Comparison of ENCODE assay signal across 1 cellular context in genomic region chr2:200811336-200812121, GRCh38.
TF ChIP-seq lines count a peak whose summit lies in the region.

Gene BZW1, plus strand, starts transcription at chr2:200811910. Its CDS starts 1,308 bp downstream, at chr2:200813218.

TF ChIP-seq in HepG2, 621 proteins besides CTCF, POLR2A, EP300 and RAD21 (continued from another document and continues in another):
- TF ChIP-seq NFAT5 (CRISPR knock-in tag; IDR thresholded peaks at IDR 0.05) (no peak; the same call in 1 of the 2 replicates), HNRNPK (IDR thresholded peaks at IDR 0.05; ENCODE audit: low read depth, low read length, poor library complexity, severe bottlenecking) (no peak), ZNF737 (CRISPR knock-in tag; IDR thresholded peaks at IDR 0.05; ENCODE audit: borderline replicate concordance) (no peak; the same call in 1 of the 2 replicates), ZNF619 (CRISPR knock-in tag; IDR thresholded peaks at IDR 0.05) (peak; percentile 21; the same call in 1 of the 2 replicates), TEAD3 (CRISPR knock-in tag; optimal IDR thresholded peaks at IDR 0.05; ENCODE audit: borderline replicate concordance) (peak; percentile 34), ZNF546 (CRISPR knock-in tag; conservative IDR thresholded peaks at IDR 0.05) (peak; percentile 42; the same call in 1 of the 2 replicates), ZBTB42 (CRISPR knock-in tag; IDR thresholded peaks at IDR 0.05) (0 out of 2 replicates have a peak, but pooled peaks have one; percentile 66), TOPORS (CRISPR knock-in tag; IDR thresholded peaks at IDR 0.05) (no peak), JUN (CRISPR knock-in tag; IDR thresholded peaks at IDR 0.05) (no peak), MED8 (CRISPR knock-in tag; IDR thresholded peaks at IDR 0.05; ENCODE audit: insufficient replicate concordance) (peak; percentile 68), RBM22 (optimal IDR thresholded peaks at IDR 0.05; ENCODE audit: low read length) (peak; percentile 83), ZNF589 (CRISPR knock-in tag; conservative IDR thresholded peaks at IDR 0.05) (no peak), ELF3 (CRISPR knock-in tag; IDR thresholded peaks at IDR 0.05) (peak; percentile 93), NFKB2 (CRISPR knock-in tag; IDR thresholded peaks at IDR 0.05; ENCODE audit: borderline replicate concordance) (peak; percentile 36; the same call in 1 of the 2 replicates), ZNF720 (CRISPR knock-in tag; IDR thresholded peaks at IDR 0.05) (0 out of 2 replicates have a peak, but pooled peaks have one; percentile 61), ZIK1 (CRISPR knock-in tag; IDR thresholded peaks at IDR 0.05; ENCODE audit: borderline replicate concordance, low read depth) (peak; percentile 47; the same call in 1 of the 2 replicates), AGO1 (IDR thresholded peaks at IDR 0.05; ENCODE audit: low read depth, low read length, poor library complexity, severe bottlenecking) (no peak), PREB (CRISPR knock-in tag; IDR thresholded peaks at IDR 0.05) (no peak), CHD4 (IDR thresholded peaks at IDR 0.05; ENCODE audit: borderline replicate concordance, low read length) (no peak), SRF (IDR thresholded peaks at IDR 0.05; ENCODE audit: low read depth, low read length) (no peak), ZNF703 (CRISPR knock-in tag; IDR thresholded peaks at IDR 0.05; ENCODE audit: borderline replicate concordance) (0 out of 2 replicates have a peak, but pooled peaks have one; percentile 80), CREBL2 (CRISPR knock-in tag; IDR thresholded peaks at IDR 0.05; ENCODE audit: borderline replicate concordance) (no peak), ZNF337 (CRISPR knock-in tag; IDR thresholded peaks at IDR 0.05; ENCODE audit: borderline replicate concordance, low read depth) (no peak), DDIT3 (CRISPR knock-in tag; IDR thresholded peaks at IDR 0.05) (no peak), ZNF83 (CRISPR knock-in tag; IDR thresholded peaks at IDR 0.05; ENCODE audit: borderline replicate concordance) (no peak), SNAPC4 (CRISPR knock-in tag; IDR thresholded peaks at IDR 0.05) (peak; percentile 63; the same call in 1 of the 2 replicates), ZNF124 (CRISPR knock-in tag; IDR thresholded peaks at IDR 0.05) (no peak), SIN3B (IDR thresholded peaks at IDR 0.05; ENCODE audit: low read length) (peak; percentile 63; the same call in 1 of the 2 replicates), STAG1 (CRISPR knock-in tag; IDR thresholded peaks at IDR 0.05) (no peak), PHB2 (IDR thresholded peaks at IDR 0.05; ENCODE audit: partially characterized antibody) (no peak), ZNF230 (CRISPR knock-in tag; IDR thresholded peaks at IDR 0.05) (no peak; the same call in 1 of the 2 replicates), ZBTB8A (CRISPR knock-in tag; IDR thresholded peaks at IDR 0.05; ENCODE audit: borderline replicate concordance, low read depth) (no peak), ELF4 (CRISPR knock-in tag; IDR thresholded peaks at IDR 0.05; ENCODE audit: borderline replicate concordance) (peak; percentile 99), ZNF367 (CRISPR knock-in tag; IDR thresholded peaks at IDR 0.05; ENCODE audit: borderline replicate concordance) (no peak; the same call in 1 of the 2 replicates), ZNF260 (CRISPR knock-in tag; IDR thresholded peaks at IDR 0.05; ENCODE audit: borderline replicate concordance, low read depth) (no peak), ZNF839 (CRISPR knock-in tag; IDR thresholded peaks at IDR 0.05; ENCODE audit: borderline replicate concordance) (0 out of 2 replicates have a peak, but pooled peaks have one; percentile 7), GTF2F1 (IDR thresholded peaks at IDR 0.05; ENCODE audit: low read length) (peak; percentile 83), IRF1 (CRISPR knock-in tag; IDR thresholded peaks at IDR 0.05; ENCODE audit: low read depth) (peak; percentile 71; the same call in 1 of the 2 replicates), ZFP82 (CRISPR knock-in tag; IDR thresholded peaks at IDR 0.05; ENCODE audit: borderline replicate concordance) (0 out of 2 replicates have a peak, but pooled peaks have one; percentile 70), ZNF614 (CRISPR knock-in tag; IDR thresholded peaks at IDR 0.05; ENCODE audit: borderline replicate concordance) (peak; percentile 85), ZNF629 (CRISPR knock-in tag; conservative IDR thresholded peaks at IDR 0.05) (no peak; the same call in 1 of the 2 replicates), ZNF282 (IDR thresholded peaks at IDR 0.05; ENCODE audit: partially characterized antibody) (no peak), ZNF784 (CRISPR knock-in tag; IDR thresholded peaks at IDR 0.05; ENCODE audit: borderline replicate concordance) (no peak; the same call in 1 of the 2 replicates), ZNF577 (CRISPR knock-in tag; IDR thresholded peaks at IDR 0.05; ENCODE audit: borderline replicate concordance, low read depth) (0 out of 2 replicates have a peak, but pooled peaks have one; percentile 68), RELA (CRISPR knock-in tag; IDR thresholded peaks at IDR 0.05) (peak; percentile 65), THRA (CRISPR knock-in tag; IDR thresholded peaks at IDR 0.05; ENCODE audit: borderline replicate concordance) (no peak; the same call in 1 of the 2 replicates), KLF11 (CRISPR knock-in tag; IDR thresholded peaks at IDR 0.05) (no peak), JARID2 (CRISPR knock-in tag; IDR thresholded peaks at IDR 0.05; ENCODE audit: insufficient replicate concordance) (peak; percentile 80), ZBTB46 (CRISPR knock-in tag; IDR thresholded peaks at IDR 0.05; ENCODE audit: borderline replicate concordance) (peak; percentile 46; the same call in 1 of the 2 replicates), ZNF10 (CRISPR knock-in tag; IDR thresholded peaks at IDR 0.05; ENCODE audit: borderline replicate concordance, low read depth) (no peak)
